In genomic region chr14:95811813-95812212, GRCh38 we compare ENCODE assay signal across 32 cellular contexts.
"Had no signal": no experiment of that assay in that cellular context is flagged by ENCODE, and none has a peak within 500 bp of the region (broad histone marks: within the 10 kb centered on the region; RNA-seq: fewer than 3 reads in every experiment).

No MANE protein-coding gene starts in this region.

- H3K36me3 ChIP-seq: brain microvascular endothelial cell, esophagus squamous epithelium, gastroesophageal sphincter, WERI-Rb-1 had no signal

- DNase-seq: activated B cell treated with CpG ODN at 0.5 μM for 24 hours; activated CD4-positive, alpha-beta T cell treated with anti-CD3 and anti-CD28 coated beads for 48 hours; activated CD4-positive, alpha-beta T cell treated with anti-CD3 and anti-CD28 coated beads, Interleukin-2, amount 50 U/mL, for 1 hour; activated CD4-positive, alpha-beta T cell treated with anti-CD3 and anti-CD28 coated beads, Interleukin-2, amount 50 U/mL, for 48 hours; activated CD8-positive, alpha-beta memory T cell treated with anti-CD3 and anti-CD28 coated beads for 24 hours; activated CD8-positive, alpha-beta T cell treated with anti-CD3 and anti-CD28 coated beads for 36 hours; activated effector memory CD4-positive, alpha-beta T cell treated with Interleukin-2 at 50 U/mL for 16 hours; activated gamma-delta T cell treated with Interleukin-2 at 50 U/mL for 16 hours; activated naive CD4-positive, alpha-beta T cell treated with anti-CD3 and anti-CD28 coated beads, Interleukin-2, amount 50 U/mL, for 16 hours; activated naive CD4-positive, alpha-beta T cell treated with Interleukin-2 at 50 U/mL for 16 hours; activated T-cell treated with anti-CD3 and anti-CD28 coated beads, Interleukin-2, amount 50 U/mL, for 4 hours; amniotic stem cell; anterior cingulate cortex; brain microvascular endothelial cell; dorsolateral prefrontal cortex; effector CD4-positive, alpha-beta T cell; effector memory CD8-positive, alpha-beta T cell; erythroblast; esophagus squamous epithelium; foreskin melanocyte; SW 1271; T-cell; T1000; WERI-Rb-1 had no signal

- H3K27ac ChIP-seq: brain microvascular endothelial cell, coronary artery, dorsolateral prefrontal cortex, esophagus squamous epithelium, gastroesophageal sphincter, WERI-Rb-1 had no signal

- H3K4me1 ChIP-seq: gastroesophageal sphincter had no signal

- H3K36me3 Mint-ChIP-seq: T-cell had no signal

- H3K4me1 Mint-ChIP-seq: activated B cell treated with CpG ODN at 0.5 μM for 24 hours; activated T-helper 17 cell treated with anti-CD3 and anti-CD28 coated beads, Interleukin-2, amount 50 U/mL, for 72 hours; central memory CD8-positive, alpha-beta T cell; T-cell had no signal

- H3K27me3 ChIP-seq: brain microvascular endothelial cell had no signal

- H3K27me3 Mint-ChIP-seq: dendritic cell treated with granulocyte-macrophage colony-stimulating factor and Interleukin-4, amounts not matched to agents 40 ng/mL and 50 ng/mL, for 4 days had no signal

- H3K4me3 ChIP-seq: coronary artery, dorsolateral prefrontal cortex, esophagus squamous epithelium, gastroesophageal sphincter had no signal

- H3K27ac Mint-ChIP-seq: activated B cell treated with CpG ODN at 0.5 μM for 24 hours; activated CD8-positive, alpha-beta T cell treated with anti-CD3 and anti-CD28 coated beads for 36 hours; activated naive CD8-positive, alpha-beta T cell; activated T-helper 17 cell treated with anti-CD3 and anti-CD28 coated beads, Interleukin-2, amount 50 U/mL, for 72 hours; dendritic cell treated with granulocyte-macrophage colony-stimulating factor and Interleukin-4, amounts not matched to agents 40 ng/mL and 50 ng/mL, for 4 days; effector memory CD8-positive, alpha-beta T cell; T-cell; T-helper 1 cell treated with Interleukin-12 subunit alpha and Interleukin-12 subunit beta and Interleukin-4 antibody, amounts not matched to agents 30 μg/mL and 1 μg/mL, for 36 hours had no signal

- H3K4me3 Mint-ChIP-seq: activated B cell treated with CpG ODN at 0.5 μM for 24 hours; activated CD8-positive, alpha-beta T cell treated with anti-CD3 and anti-CD28 coated beads for 36 hours; activated naive CD8-positive, alpha-beta T cell; activated T-cell treated with anti-CD3 and anti-CD28 coated beads, Interleukin-2, amount 50 U/mL, for 4 hours; activated T-helper 17 cell treated with anti-CD3 and anti-CD28 coated beads, Interleukin-2, amount 50 U/mL, for 72 hours; central memory CD8-positive, alpha-beta T cell; dendritic cell treated with granulocyte-macrophage colony-stimulating factor and Interleukin-4, amounts not matched to agents 40 ng/mL and 50 ng/mL, for 4 days; effector memory CD8-positive, alpha-beta T cell; T-cell; T-helper 1 cell treated with Interleukin-12 subunit alpha and Interleukin-12 subunit beta and Interleukin-4 antibody, amounts not matched to agents 30 μg/mL and 1 μg/mL, for 36 hours had no signal

- ATAC-seq: activated CD4-positive, CD25-positive, alpha-beta regulatory T cell treated with anti-CD3 and anti-CD28 coated beads, Interleukin-2, amount 50 U/mL, for 24 hours; activated CD8-positive, alpha-beta T cell treated with anti-CD3 and anti-CD28 coated beads for 36 hours; activated T-cell treated with anti-CD3 and anti-CD28 coated beads, Interleukin-2, amount 50 U/mL, for 4 hours; activated T-helper 17 cell treated with anti-CD3 and anti-CD28 coated beads, Interleukin-2, amount 50 U/mL, for 72 hours; effector memory CD8-positive, alpha-beta T cell; gastroesophageal sphincter; T-cell had no signal
